In the genomic region with DNA sequence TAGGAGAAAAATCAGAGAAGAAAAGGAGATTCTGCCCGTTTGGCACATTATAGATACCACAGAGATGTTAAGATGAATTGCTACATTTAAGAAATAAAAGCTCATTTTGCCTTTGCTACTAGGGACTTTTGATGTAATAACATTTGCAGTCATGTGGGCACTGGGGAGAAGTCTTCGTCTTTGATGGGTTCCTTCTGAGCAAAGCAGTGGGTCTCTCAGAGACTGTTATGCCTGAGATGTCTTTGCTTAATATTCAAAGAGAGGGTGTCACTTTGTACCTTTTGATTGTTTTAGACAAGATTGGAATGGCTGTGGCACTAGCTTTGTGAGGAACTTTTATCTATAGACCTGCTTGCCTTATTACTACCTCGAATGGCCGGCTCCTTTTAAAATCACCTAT, we compare ENCODE assay signal across 11 cellular contexts. TPM values are rescaled to one million over a fixed set of nuclear protein-coding genes. Genes with fewer than 3 reads are reported as not detected.
DNase-seq lines count a peak whose midpoint lies in the region; ATAC-seq and TF ChIP-seq lines count a peak whose summit lies in the region.
"Had no signal": no experiment of that assay in that cellular context is flagged by ENCODE, and none has a peak within 500 bp of the region (broad histone marks: within the 10 kb centered on the region; RNA-seq: fewer than 3 reads in every experiment).

No MANE protein-coding gene starts in this region.

- no peak overlapping the region for H3K4me3 ChIP-seq in SJCRH30
- H3K4me3 ChIP-seq: cardiac muscle cell had no signal

- H3K27ac Mint-ChIP-seq in stimulated activated naive CD8-positive, alpha-beta T cell treated with anti-CD3 and anti-CD28 coated beads, Interleukin-15, Interleukin-2, amounts not matched to agents 100 ng/mL and 50 ng/mL, for 24 hours = peak overlapping the region; percentile 93
- H3K27ac Mint-ChIP-seq in nephron progenitor cell = peak overlapping the region; percentile 18

- peaks cover 34% of the 10 kb centered on the region for H3K4me1 ChIP-seq in SJCRH30

- H3K36me3 ChIP-seq in SJCRH30 = peaks cover 10% of the 10 kb centered on the region
- H3K36me3 ChIP-seq: cardiac muscle cell had no signal

- no peaks in the 10 kb centered on the region for H3K27me3 ChIP-seq in SJCRH30
- H3K27me3 ChIP-seq: cardiac muscle cell had no signal

- H3K9me3 Mint-ChIP-seq in stimulated activated naive CD8-positive, alpha-beta T cell treated with anti-CD3 and anti-CD28 coated beads, Interleukin-15, Interleukin-2, amounts not matched to agents 100 ng/mL and 50 ng/mL, for 24 hours = no peaks in the 10 kb centered on the region
- no peaks in the 10 kb centered on the region for H3K9me3 Mint-ChIP-seq in nephron progenitor cell

- H3K27me3 Mint-ChIP-seq in stimulated activated naive CD8-positive, alpha-beta T cell treated with anti-CD3 and anti-CD28 coated beads, Interleukin-15, Interleukin-2, amounts not matched to agents 100 ng/mL and 50 ng/mL, for 24 hours = no peaks in the 10 kb centered on the region
- peaks cover 4% of the 10 kb centered on the region for H3K27me3 Mint-ChIP-seq in nephron progenitor cell (ENCODE audit: low read depth, poor library complexity)

- no peak for TF ChIP-seq CTCF in nephron progenitor cell (IDR thresholded peaks at IDR 0.05)

- ATAC-seq in stimulated activated naive CD8-positive, alpha-beta T cell treated with anti-CD3 and anti-CD28 coated beads, Interleukin-15, Interleukin-2, amounts not matched to agents 100 U/mL and 50 U/mL, for 24 hours = no peak

- H3K36me3 Mint-ChIP-seq in stimulated activated naive CD8-positive, alpha-beta T cell treated with anti-CD3 and anti-CD28 coated beads, Interleukin-15, Interleukin-2, amounts not matched to agents 100 ng/mL and 50 ng/mL, for 24 hours (ENCODE audit: low read depth) = peaks cover 28% of the 10 kb centered on the region
- no peaks in the 10 kb centered on the region for H3K36me3 Mint-ChIP-seq in nephron progenitor cell (ENCODE audit: low read depth)

- no peak for DNase-seq in stimulated activated naive CD8-positive, alpha-beta T cell treated with anti-CD3 and anti-CD28 coated beads, Interleukin-15, Interleukin-2, amounts not matched to agents 100 U/mL and 50 U/mL, for 24 hours
- DNase-seq in nephron progenitor cell (no peak), AG20443 (ENCODE audit: low spot score) (no peak), kidney glomerular epithelial cell (lab: John Stamatoyannopoulos, UW) (no peak), SJCRH30 (no peak), COR-L47 (lab: John Stamatoyannopoulos, UW) (no peak)
- DNase-seq: DMS79 treated with DMSO at 0.1 percent for 48 hours had no signal

- peaks cover 84% of the 10 kb centered on the region for H3K4me1 Mint-ChIP-seq in stimulated activated naive CD8-positive, alpha-beta T cell treated with anti-CD3 and anti-CD28 coated beads, Interleukin-15, Interleukin-2, amounts not matched to agents 100 ng/mL and 50 ng/mL, for 24 hours (ENCODE audit: low read depth)
- H3K4me1 Mint-ChIP-seq in nephron progenitor cell = peaks cover 65% of the 10 kb centered on the region

- H3K27ac ChIP-seq in cingulate gyrus (ENCODE audit: low read depth, low read length) (peak overlapping the region; percentile 89), SJCRH30 (no peak overlapping the region)

- no peak overlapping the region for H3K4me3 Mint-ChIP-seq in stimulated activated naive CD8-positive, alpha-beta T cell treated with anti-CD3 and anti-CD28 coated beads, Interleukin-15, Interleukin-2, amounts not matched to agents 100 ng/mL and 50 ng/mL, for 24 hours
- peak overlapping the region; percentile 14 for H3K4me3 Mint-ChIP-seq in nephron progenitor cell

- no peaks in the 10 kb centered on the region for H3K9me3 ChIP-seq in SJCRH30 (replicated peaks)

RNA-seq across cellular contexts. Expression of gene SLC25A25, which starts 25.0 kb away (rescaled TPM):
- 24.1 and 29.3 TPM in 2 replicates for total RNA-seq in SJCRH30 (2014; rRNA removed; shearing (Covaris generic))

RNA-seq across cellular contexts. Expression of gene NAIF1, which starts 25.9 kb away (rescaled TPM):
- 8.5 and 9.0 TPM in 2 replicates for total RNA-seq in SJCRH30 (2014; rRNA removed; shearing (Covaris generic))

RNA-seq across cellular contexts. Expression of gene PTGES2, which starts 34.5 kb away (rescaled TPM):
- total RNA-seq in SJCRH30 (2014; rRNA removed; shearing (Covaris generic)) = 53.8 and 56.7 TPM in 2 replicates

RNA-seq across cellular contexts. Expression of gene LCN2, which starts 56.2 kb away (rescaled TPM):
- not detected in 2 replicates for total RNA-seq in SJCRH30 (2014; rRNA removed; shearing (Covaris generic))
- total RNA-seq: cardiac muscle cell, HT1080 had no signal
